Comparison of ENCODE assay signal across 8 cellular contexts in the genomic region with DNA sequence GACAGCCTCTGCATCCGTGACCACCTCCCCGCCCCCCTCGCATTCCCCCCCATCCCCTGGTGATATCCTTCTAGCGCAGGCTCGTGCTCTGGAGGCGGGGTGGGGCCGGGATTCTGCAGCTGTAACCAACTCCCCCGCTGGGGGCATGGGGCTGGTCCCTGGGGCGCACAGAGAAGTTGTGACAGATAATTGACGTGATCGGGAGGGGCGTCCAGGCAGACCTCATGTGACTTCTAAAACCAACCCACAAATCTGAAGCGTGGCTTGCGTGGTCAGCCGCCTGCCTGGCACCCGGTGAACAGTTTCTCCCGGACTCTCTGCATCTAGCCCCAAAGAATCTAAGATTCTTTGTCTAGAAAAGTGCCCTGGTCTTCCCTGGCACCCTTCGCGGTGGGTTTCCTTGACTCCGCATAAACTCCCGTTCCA.
A peak's percentile ranks its signal among the peaks of the same experiment; 100 is the strongest.
DNase-seq lines count a peak whose midpoint lies in the region; ATAC-seq, FAIRE-seq and TF ChIP-seq lines count a peak whose summit lies in the region.

No MANE protein-coding gene starts in this region.

- H3K79me2 ChIP-seq in MM.1S (ENCODE audit: low read length): no peaks in the 10 kb centered on the region
- no peaks in the 10 kb centered on the region for H3K79me2 ChIP-seq in mammary epithelial cell (ENCODE audit: insufficient read depth, low read length)

- 3% methylated on average over 11 of the region's 21 CpGs for WGBS in mammary epithelial cell (ENCODE audit: low coverage, missing lambda C conversion rate)

- FAIRE-seq in kidney (lab: Jason Lieb, UNC): no peak

- no peak overlapping the region for H3K27ac ChIP-seq in MM.1S (ENCODE audit: low read length)
- H3K27ac ChIP-seq in mammary epithelial cell (ENCODE audit: insufficient read depth, low read depth, low read length): no peak overlapping the region
- no peak overlapping the region for H3K27ac ChIP-seq in kidney (ENCODE audit: low read depth in 2 of 2, low read length in 2 of 2)

- H3K36me3 Mint-ChIP-seq in stimulated activated naive B cell treated with anti-CD40 and anti-IgM and Interleukin-4, amounts not matched to agents 10 μg/mL and 1 μg/mL and 100 μg/mL, for 72 hours: peaks cover 0 to 2% of the 10 kb centered on the region in 2 donors

- intact Hi-C loops in mammary epithelial cell (cut with micrococcal nuclease) (loop anchor here (2.0 kb wide), 1 partner anchor 67 kb away; no protein-coding TSS in a partner anchor), kidney (cut with DNase I) (no loop called here)

- H3K9me3 Mint-ChIP-seq in stimulated activated naive B cell treated with anti-CD40 and anti-IgM and Interleukin-4, amounts not matched to agents 10 μg/mL and 1 μg/mL and 100 μg/mL, for 72 hours: peaks cover 0 to 5% of the 10 kb centered on the region in 2 donors

- H3K9me2 ChIP-seq in MM.1S (replicated peaks; ENCODE audit: insufficient read depth, low read length): no peaks in the 10 kb centered on the region

- H3K9me3 ChIP-seq in MM.1S (replicated peaks; ENCODE audit: insufficient read depth, low read length): no peaks in the 10 kb centered on the region
- H3K9me3 ChIP-seq in mammary epithelial cell (replicated peaks; ENCODE audit: insufficient read depth, low read length): no peaks in the 10 kb centered on the region
- H3K9me3 ChIP-seq in kidney (ENCODE audit: control insufficient read depth in 1 of 2, low read length in 2 of 2): no peaks in the 10 kb centered on the region

- TF ChIP-seq CTCF in MM.1S (IDR thresholded peaks at IDR 0.05; ENCODE audit: low read length) (no peak), mammary epithelial cell (conservative IDR thresholded peaks at IDR 0.05 in 1 of 2, IDR thresholded peaks at IDR 0.05 in 1 of 2; ENCODE audit: extremely low read depth in 1 of 2, insufficient read depth in 1 of 2, low read depth in 1 of 2, low read length in 2 of 2) (no peak), kidney (IDR thresholded peaks at IDR 0.05; ENCODE audit: borderline replicate concordance, extremely low read depth, insufficient read depth) (no peak)

- BruUV-seq in mammary epithelial cell (replicated peaks; lab: Mats Ljungman, UMichigan): no TSS peak

- H4K20me1 ChIP-seq in MM.1S (ENCODE audit: insufficient read depth, low read length) (no peaks in the 10 kb centered on the region), mammary epithelial cell (ENCODE audit: insufficient read depth, low read length) (no peaks in the 10 kb centered on the region)

- peak; percentile 65 to 73 for ATAC-seq in stimulated activated naive B cell treated with anti-CD40 and anti-IgM and Interleukin-4, amounts not matched to agents 10 μg/mL and 1 μg/mL and 100 μg/mL, for 72 hours (replicated peaks)
- ATAC-seq in HG03565 (IDR thresholded peaks at IDR 0.05; ENCODE audit: unreplicated experiment): no peak

- H3F3A ChIP-seq in MM.1S (ENCODE audit: insufficient read depth, low read length): no peaks in the 10 kb centered on the region

- H3K4me1 ChIP-seq in MM.1S (ENCODE audit: low read length) (no peaks in the 10 kb centered on the region), mammary epithelial cell (ENCODE audit: insufficient read depth, low read length) (peaks cover 7% of the 10 kb centered on the region), kidney (ENCODE audit: control insufficient read depth in 1 of 2, insufficient read depth in 1 of 2, low read depth in 1 of 2, low read length in 2 of 2) (no peaks in the 10 kb centered on the region)

- peak overlapping the region; percentile 44 for H3K4me3 ChIP-seq in MM.1S (ENCODE audit: low read length)
- peak overlapping the region; percentile 41 to 67 (median 52) for H3K4me3 ChIP-seq in mammary epithelial cell (replicated peaks in 1 of 3; ENCODE audit: insufficient read depth in 1 of 3, low read depth in 2 of 3, low read length in 3 of 3)
- H3K4me3 ChIP-seq in kidney (ENCODE audit: low read length in 2 of 2): peak overlapping the region; percentile 22 to 62

- H2AFZ ChIP-seq in MM.1S (ENCODE audit: low read length) (peak overlapping the region; percentile 53), mammary epithelial cell (ENCODE audit: low read depth, low read length) (peak overlapping the region; percentile 97)

- H3K27ac Mint-ChIP-seq in stimulated activated naive B cell treated with anti-CD40 and anti-IgM and Interleukin-4, amounts not matched to agents 10 μg/mL and 1 μg/mL and 100 μg/mL, for 72 hours: peak overlapping the region; percentile 81

- peaks cover 49 to 53% of the 10 kb centered on the region in 2 donors for H3K27me3 Mint-ChIP-seq in stimulated activated naive B cell treated with anti-CD40 and anti-IgM and Interleukin-4, amounts not matched to agents 10 μg/mL and 1 μg/mL and 100 μg/mL, for 72 hours

- in situ Hi-C loops in mammary epithelial cell (cut with MboI; ENCODE audit: low sequenced_read_pairs in 2 of 2): no loop called here

- no peak for DNase-seq in MM.1S
- DNase-seq in mammary epithelial cell: no peak
- DNase-seq in kidney: peak; percentile 73
- DNase-seq in stimulated activated naive B cell treated with anti-CD40 and anti-IgM and Interleukin-4, amounts not matched to agents 10 μg/mL and 1 μg/mL and 100 μg/mL, for 72 hours: peak; percentile 5
- no peak for DNase-seq in germinal center (ENCODE audit: low spot score)
- no peak for DNase-seq in hippocampal formation (lab: John Stamatoyannopoulos, UW)
- no peak for DNase-seq in RPMI8226

- dilution Hi-C loops in mammary epithelial cell (cut with HindIII; ENCODE audit: low sequenced_read_pairs): no loop called here

- H3K4me1 Mint-ChIP-seq in stimulated activated naive B cell treated with anti-CD40 and anti-IgM and Interleukin-4, amounts not matched to agents 10 μg/mL and 1 μg/mL and 100 μg/mL, for 72 hours: peaks cover 9 to 20% of the 10 kb centered on the region in 2 donors

- H3K27me3 ChIP-seq in MM.1S (replicated peaks; ENCODE audit: insufficient read depth, low read length): no peaks in the 10 kb centered on the region
- no peaks in the 10 kb centered on the region for H3K27me3 ChIP-seq in mammary epithelial cell (ENCODE audit: insufficient read depth, low read length)

- peak overlapping the region; percentile 82 to 91 for H3K4me3 Mint-ChIP-seq in stimulated activated naive B cell treated with anti-CD40 and anti-IgM and Interleukin-4, amounts not matched to agents 10 μg/mL and 1 μg/mL and 100 μg/mL, for 72 hours

- H3K9ac ChIP-seq in MM.1S (ENCODE audit: low read length): no peak overlapping the region
- no peak overlapping the region for H3K9ac ChIP-seq in mammary epithelial cell (ENCODE audit: insufficient read depth, low read length)
- peak overlapping the region in 1 of 2 donors; percentile 20 for H3K9ac ChIP-seq in kidney (ENCODE audit: low read length in 2 of 2)

- H3K36me3 ChIP-seq in MM.1S (replicated peaks; ENCODE audit: insufficient read depth, low read length) (no peaks in the 10 kb centered on the region), mammary epithelial cell (ENCODE audit: insufficient read depth, low read length) (no peaks in the 10 kb centered on the region), kidney (ENCODE audit: control insufficient read depth in 1 of 2, insufficient read depth in 2 of 2, low read length in 2 of 2) (no peaks in the 10 kb centered on the region)

- peak overlapping the region; percentile 42 for H3K4me2 ChIP-seq in MM.1S (ENCODE audit: low read depth, low read length)
- peak overlapping the region; percentile 83 for H3K4me2 ChIP-seq in mammary epithelial cell (ENCODE audit: insufficient read depth, low read depth, low read length)

- CTCF ChIA-PET in mammary epithelial cell (lab: Charles Lee; ENCODE audit: low non-redundant PET): interaction anchor here (0.6 kb wide), 1 partner anchor 35 kb away, joined by 4 read pairs; no protein-coding TSS in a partner anchor

Comparison
In these comparisons a context has a peak if more than half of its experiments do, and no peak if none do; other contexts are left out.
1. DNase-seq: peak in kidney (single experiment) and stimulated activated naive B cell treated with anti-CD40 and anti-IgM and Interleukin-4, amounts not matched to agents 10 μg/mL and 1 μg/mL and 100 μg/mL, for 72 hours (single experiment); none in MM.1S (single experiment), mammary epithelial cell (single experiment), germinal center (single experiment), hippocampal formation (0 of 2) and RPMI8226 (single experiment).
2. Peak in every context shown above with its lines, with median percentiles within 50 percentile points of each other: H3K4me3 ChIP-seq.